ENCODE assay signal across 1 cellular context in the genomic region with DNA sequence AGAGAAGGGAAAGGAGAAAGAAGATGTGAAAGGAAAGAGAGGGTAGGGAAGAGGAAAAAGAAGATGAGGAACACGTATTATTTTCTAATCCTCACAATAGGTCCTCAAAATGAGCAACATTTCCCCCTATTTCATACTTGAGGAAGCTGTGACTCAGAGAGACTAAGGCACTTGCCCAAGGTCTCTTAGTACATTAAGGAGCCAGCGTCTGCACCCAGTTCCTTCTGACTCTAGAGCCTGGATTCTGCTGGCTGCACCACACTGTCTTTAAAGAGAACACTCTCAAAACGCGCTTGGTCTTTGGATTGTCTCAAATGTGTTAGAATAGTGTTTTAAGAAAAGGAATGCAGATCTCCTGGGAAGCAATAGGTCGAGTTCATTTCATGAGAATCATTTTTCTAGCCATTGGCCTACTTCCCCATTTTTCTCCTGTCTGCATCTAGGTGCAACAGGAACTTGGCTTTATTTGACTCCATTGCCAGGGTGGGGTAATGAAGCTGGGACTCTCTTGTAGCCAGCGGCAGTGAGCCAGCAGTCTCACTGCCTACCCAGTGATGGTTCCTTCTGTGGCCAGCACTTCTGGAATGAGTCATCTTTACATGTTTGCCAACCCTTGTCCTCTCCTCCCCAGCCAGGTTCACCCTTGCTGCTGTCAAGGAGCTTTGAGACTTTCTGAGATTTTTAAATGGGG.
A peak's percentile ranks its signal among the peaks of the same experiment; 100 is the strongest.
TF ChIP-seq lines count a peak whose summit lies in the region.

No MANE protein-coding gene starts in this region.

TF ChIP-seq in GM12878, 131 proteins besides CTCF, POLR2A, EP300 and RAD21 (continued from another document):
- TF ChIP-seq TARDBP (IDR thresholded peaks at IDR 0.05; ENCODE audit: borderline replicate concordance) (no peak), IKZF2 (IDR thresholded peaks at IDR 0.05) (peak; percentile 63 to 68; a peak in 3 of 4 replicates), MEF2B (IDR thresholded peaks at IDR 0.05; ENCODE audit: partially characterized antibody, poor library complexity, severe bottlenecking) (no peak), CHD2 (IDR thresholded peaks at IDR 0.05; ENCODE audit: borderline replicate concordance, low read depth, low read length) (0 out of 2 replicates have a peak, but pooled peaks have one; percentile 19), BMI1 (IDR thresholded peaks at IDR 0.05; ENCODE audit: borderline replicate concordance) (no peak), IRF4 (IDR thresholded peaks at IDR 0.05; ENCODE audit: low read depth, low read length) (peak; percentile 93), ETV6 (conservative IDR thresholded peaks at IDR 0.05 in 1 of 2, IDR thresholded peaks at IDR 0.05 in 1 of 2; ENCODE audit: borderline replicate concordance in 1 of 2, low read depth in 1 of 2) (peak in 1 of 2 experiments; percentile 65; a peak in 1 of 4 replicates), IKZF1 (conservative IDR thresholded peaks at IDR 0.05) (peak; percentile 68), ZNF384 (IDR thresholded peaks at IDR 0.05; ENCODE audit: borderline replicate concordance, low read depth, low read length) (no peak), ZZZ3 (IDR thresholded peaks at IDR 0.05; ENCODE audit: control insufficient read depth, insufficient read length, low read depth) (no peak), YY1 (IDR thresholded peaks at IDR 0.05; ENCODE audit: low read depth, low read length) (peak; percentile 57; the same call in 1 of the 2 replicates), PAX5 (IDR thresholded peaks at IDR 0.05; ENCODE audit: borderline replicate concordance, low read depth, low read length) (peak; percentile 70; the same call in 1 of the 2 replicates), CBFB (IDR thresholded peaks at IDR 0.05; ENCODE audit: low read depth) (peak; percentile 65; the same call in 1 of the 2 replicates), ZNF24 (IDR thresholded peaks at IDR 0.05) (no peak), ATF7 (IDR thresholded peaks at IDR 0.05; ENCODE audit: low read depth) (no peak), SRF (IDR thresholded peaks at IDR 0.05; ENCODE audit: low read depth in 2 of 2, low read length in 2 of 2) (peak in 1 of 2 experiments; percentile 13; a peak in 1 of 4 replicates), CBX3 (IDR thresholded peaks at IDR 0.05; ENCODE audit: borderline replicate concordance, low read depth) (no peak), JUND (IDR thresholded peaks at IDR 0.05; ENCODE audit: low read depth, low read length) (peak; percentile 79), POU2F2 (IDR thresholded peaks at IDR 0.05; ENCODE audit: borderline replicate concordance, low read depth, low read length) (0 out of 3 replicates have a peak, but pooled peaks have one; percentile 53), CREB1 (IDR thresholded peaks at IDR 0.05; ENCODE audit: low read depth) (peak; percentile 23; the same call in 1 of the 2 replicates), RUNX3 (IDR thresholded peaks at IDR 0.05; ENCODE audit: low read length) (peak; percentile 86), SP1 (IDR thresholded peaks at IDR 0.05; ENCODE audit: low read depth, low read length) (no peak), MTA3 (IDR thresholded peaks at IDR 0.05; ENCODE audit: borderline replicate concordance, low read length) (peak; percentile 76; the same call in 1 of the 2 replicates), CHD4 (IDR thresholded peaks at IDR 0.05) (no peak), NFYA (IDR thresholded peaks at IDR 0.05; ENCODE audit: borderline replicate concordance, low read depth, low read length) (no peak), CREM (IDR thresholded peaks at IDR 0.05; ENCODE audit: low read depth) (0 out of 2 replicates have a peak, but pooled peaks have one; percentile 29), JUNB (IDR thresholded peaks at IDR 0.05) (peak; percentile 80), PML (IDR thresholded peaks at IDR 0.05; ENCODE audit: low read length) (peak; percentile 38; the same call in 1 of the 2 replicates)
- TF ChIP-seq, protein P1, sequence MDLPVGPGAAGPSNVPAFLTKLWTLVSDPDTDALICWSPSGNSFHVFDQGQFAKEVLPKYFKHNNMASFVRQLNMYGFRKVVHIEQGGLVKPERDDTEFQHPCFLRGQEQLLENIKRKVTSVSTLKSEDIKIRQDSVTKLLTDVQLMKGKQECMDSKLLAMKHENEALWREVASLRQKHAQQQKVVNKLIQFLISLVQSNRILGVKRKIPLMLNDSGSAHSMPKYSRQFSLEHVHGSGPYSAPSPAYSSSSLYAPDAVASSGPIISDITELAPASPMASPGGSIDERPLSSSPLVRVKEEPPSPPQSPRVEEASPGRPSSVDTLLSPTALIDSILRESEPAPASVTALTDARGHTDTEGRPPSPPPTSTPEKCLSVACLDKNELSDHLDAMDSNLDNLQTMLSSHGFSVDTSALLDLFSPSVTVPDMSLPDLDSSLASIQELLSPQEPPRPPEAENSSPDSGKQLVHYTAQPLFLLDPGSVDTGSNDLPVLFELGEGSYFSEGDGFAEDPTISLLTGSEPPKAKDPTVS (IDR thresholded peaks at IDR 0.05; ENCODE audit: low read depth, low read length), result no peak
- TF ChIP-seq, protein P2, sequence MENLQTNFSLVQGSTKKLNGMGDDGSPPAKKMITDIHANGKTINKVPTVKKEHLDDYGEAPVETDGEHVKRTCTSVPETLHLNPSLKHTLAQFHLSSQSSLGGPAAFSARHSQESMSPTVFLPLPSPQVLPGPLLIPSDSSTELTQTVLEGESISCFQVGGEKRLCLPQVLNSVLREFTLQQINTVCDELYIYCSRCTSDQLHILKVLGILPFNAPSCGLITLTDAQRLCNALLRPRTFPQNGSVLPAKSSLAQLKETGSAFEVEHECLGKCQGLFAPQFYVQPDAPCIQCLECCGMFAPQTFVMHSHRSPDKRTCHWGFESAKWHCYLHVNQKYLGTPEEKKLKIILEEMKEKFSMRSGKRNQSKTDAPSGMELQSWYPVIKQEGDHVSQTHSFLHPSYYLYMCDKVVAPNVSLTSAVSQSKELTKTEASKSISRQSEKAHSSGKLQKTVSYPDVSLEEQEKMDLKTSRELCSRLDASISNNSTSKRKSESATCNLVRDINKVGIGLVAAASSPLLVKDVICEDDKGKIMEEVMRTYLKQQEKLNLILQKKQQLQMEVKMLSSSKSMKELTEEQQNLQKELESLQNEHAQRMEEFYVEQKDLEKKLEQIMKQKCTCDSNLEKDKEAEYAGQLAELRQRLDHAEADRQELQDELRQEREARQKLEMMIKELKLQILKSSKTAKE (IDR thresholded peaks at IDR 0.05; ENCODE audit: low read depth, poor library complexity, severe bottlenecking), result peak; percentile 24
- TF ChIP-seq, protein P3, sequence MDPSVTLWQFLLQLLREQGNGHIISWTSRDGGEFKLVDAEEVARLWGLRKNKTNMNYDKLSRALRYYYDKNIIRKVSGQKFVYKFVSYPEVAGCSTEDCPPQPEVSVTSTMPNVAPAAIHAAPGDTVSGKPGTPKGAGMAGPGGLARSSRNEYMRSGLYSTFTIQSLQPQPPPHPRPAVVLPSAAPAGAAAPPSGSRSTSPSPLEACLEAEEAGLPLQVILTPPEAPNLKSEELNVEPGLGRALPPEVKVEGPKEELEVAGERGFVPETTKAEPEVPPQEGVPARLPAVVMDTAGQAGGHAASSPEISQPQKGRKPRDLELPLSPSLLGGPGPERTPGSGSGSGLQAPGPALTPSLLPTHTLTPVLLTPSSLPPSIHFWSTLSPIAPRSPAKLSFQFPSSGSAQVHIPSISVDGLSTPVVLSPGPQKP (IDR thresholded peaks at IDR 0.05; ENCODE audit: low read depth, low read length), result no peak
- TF ChIP-seq, protein P4, sequence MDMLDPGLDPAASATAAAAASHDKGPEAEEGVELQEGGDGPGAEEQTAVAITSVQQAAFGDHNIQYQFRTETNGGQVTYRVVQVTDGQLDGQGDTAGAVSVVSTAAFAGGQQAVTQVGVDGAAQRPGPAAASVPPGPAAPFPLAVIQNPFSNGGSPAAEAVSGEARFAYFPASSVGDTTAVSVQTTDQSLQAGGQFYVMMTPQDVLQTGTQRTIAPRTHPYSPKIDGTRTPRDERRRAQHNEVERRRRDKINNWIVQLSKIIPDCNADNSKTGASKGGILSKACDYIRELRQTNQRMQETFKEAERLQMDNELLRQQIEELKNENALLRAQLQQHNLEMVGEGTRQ (IDR thresholded peaks at IDR 0.05; ENCODE audit: borderline replicate concordance, low read depth, low read length), result no peak
